ENCODE assay signal across 1 cellular context in the genomic region with DNA sequence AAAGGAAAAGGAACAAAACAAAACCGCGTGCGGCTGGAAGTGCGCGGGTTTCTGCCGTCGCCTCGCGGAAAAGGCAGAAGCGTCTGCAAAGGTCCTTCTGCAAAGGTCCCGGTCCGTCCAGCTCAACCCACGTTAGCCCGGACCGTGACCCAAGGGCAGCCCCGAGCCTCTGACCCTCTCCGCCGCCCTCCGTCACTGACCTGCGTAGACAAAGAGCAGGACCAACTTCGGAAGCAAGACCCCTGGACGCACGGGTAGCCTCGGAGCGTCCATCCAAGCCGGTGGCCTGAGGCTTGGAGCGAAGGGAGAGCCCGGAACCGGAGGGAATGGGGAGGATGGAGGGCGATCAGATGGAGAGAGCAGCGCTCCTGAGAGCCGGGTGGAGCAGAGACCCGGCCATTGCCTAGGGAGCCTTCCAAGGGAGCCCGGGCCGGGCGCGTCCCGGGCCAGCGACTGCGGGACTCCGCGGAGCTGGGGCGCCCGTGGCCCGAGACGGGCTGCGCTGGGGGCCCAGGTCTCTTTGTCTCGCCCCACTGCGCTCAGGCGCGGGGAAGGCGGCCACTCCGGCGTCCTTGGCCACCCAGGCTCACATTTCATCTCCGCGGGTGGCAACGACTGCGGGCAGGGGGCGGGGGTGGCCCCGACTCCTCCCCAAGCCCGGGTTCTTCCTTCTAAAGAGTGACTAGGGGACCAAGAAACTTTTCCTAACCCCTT.
TF ChIP-seq lines count a peak whose summit lies in the region.

A gene (minus strand): TSS at position 619 of the 714 bp plus-strand sequence. CDS start 346 bp downstream, at position 273.

TF ChIP-seq in H1, 55 proteins besides CTCF, POLR2A, EP300 and RAD21 (continued from another document):
- TF ChIP-seq, protein P1, sequence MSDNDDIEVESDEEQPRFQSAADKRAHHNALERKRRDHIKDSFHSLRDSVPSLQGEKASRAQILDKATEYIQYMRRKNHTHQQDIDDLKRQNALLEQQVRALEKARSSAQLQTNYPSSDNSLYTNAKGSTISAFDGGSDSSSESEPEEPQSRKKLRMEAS (IDR thresholded peaks at IDR 0.05) = peak; percentile 38
- TF ChIP-seq ZNF274 (IDR thresholded peaks at IDR 0.05; ENCODE audit: borderline replicate concordance, extremely low read depth, low read length) (no peak), SIN3A (conservative IDR thresholded peaks at IDR 0.05 in 1 of 2, IDR thresholded peaks at IDR 0.05 in 1 of 2; ENCODE audit: low read depth in 1 of 2, low read length in 2 of 2) (no peak), CTBP2 (IDR thresholded peaks at IDR 0.05; ENCODE audit: borderline replicate concordance, insufficient read depth, insufficient read length, low read length) (no peak), KDM4A (IDR thresholded peaks at IDR 0.05; ENCODE audit: low read depth, low read length, severe bottlenecking) (peak; percentile 85), ASH2L (IDR thresholded peaks at IDR 0.05; ENCODE audit: low read length) (peak; percentile 88), CBX8 (IDR thresholded peaks at IDR 0.05; ENCODE audit: borderline replicate concordance, low read depth, low read length) (no peak), SAP30 (IDR thresholded peaks at IDR 0.05; ENCODE audit: insufficient read depth, insufficient replicate concordance, low read length) (no peak), POLR2AphosphoS5 (IDR thresholded peaks at IDR 0.05; ENCODE audit: low read depth, low read length) (peak; percentile 49), CHD1 (IDR thresholded peaks at IDR 0.05; ENCODE audit: low read depth, low read length) (0 out of 2 replicates have a peak, but pooled peaks have one; percentile 51), SP4 (IDR thresholded peaks at IDR 0.05; ENCODE audit: low read length) (no peak), TCF12 (IDR thresholded peaks at IDR 0.05; ENCODE audit: low read depth, low read length) (no peak), TAF7 (optimal IDR thresholded peaks at IDR 0.05; ENCODE audit: borderline replicate concordance, low read depth, low read length) (peak; percentile 55), TAF1 (IDR thresholded peaks at IDR 0.05; ENCODE audit: low read depth, low read length) (peak; percentile 87), TBP (IDR thresholded peaks at IDR 0.05; ENCODE audit: low read depth, low read length) (peak; percentile 64; the same call in 1 of the 2 replicates), BACH1 (IDR thresholded peaks at IDR 0.05; ENCODE audit: low read length) (peak; percentile 36; the same call in 1 of the 2 replicates), EZH2 (IDR thresholded peaks at IDR 0.05; ENCODE audit: low read depth, low read length, severe bottlenecking) (no peak), RBBP5 (IDR thresholded peaks at IDR 0.05; ENCODE audit: borderline replicate concordance, low read depth, low read length) (peak; percentile 65; the same call in 1 of the 2 replicates), PHF8 (conservative IDR thresholded peaks at IDR 0.05; ENCODE audit: low read depth, low read length) (peak; percentile 88), YY1 (IDR thresholded peaks at IDR 0.05; ENCODE audit: low read depth, low read length) (peak; percentile 79), BCL11A (IDR thresholded peaks at IDR 0.05; ENCODE audit: low read depth in 2 of 2, low read length in 2 of 2) (no peak), HDAC6 (IDR thresholded peaks at IDR 0.05; ENCODE audit: low read depth, low read length) (no peak), EGR1 (IDR thresholded peaks at IDR 0.05; ENCODE audit: borderline replicate concordance, low read depth, low read length) (no peak), RFX5 (IDR thresholded peaks at IDR 0.05; ENCODE audit: borderline replicate concordance, low read depth, low read length) (no peak)
- TF ChIP-seq, protein P2, sequence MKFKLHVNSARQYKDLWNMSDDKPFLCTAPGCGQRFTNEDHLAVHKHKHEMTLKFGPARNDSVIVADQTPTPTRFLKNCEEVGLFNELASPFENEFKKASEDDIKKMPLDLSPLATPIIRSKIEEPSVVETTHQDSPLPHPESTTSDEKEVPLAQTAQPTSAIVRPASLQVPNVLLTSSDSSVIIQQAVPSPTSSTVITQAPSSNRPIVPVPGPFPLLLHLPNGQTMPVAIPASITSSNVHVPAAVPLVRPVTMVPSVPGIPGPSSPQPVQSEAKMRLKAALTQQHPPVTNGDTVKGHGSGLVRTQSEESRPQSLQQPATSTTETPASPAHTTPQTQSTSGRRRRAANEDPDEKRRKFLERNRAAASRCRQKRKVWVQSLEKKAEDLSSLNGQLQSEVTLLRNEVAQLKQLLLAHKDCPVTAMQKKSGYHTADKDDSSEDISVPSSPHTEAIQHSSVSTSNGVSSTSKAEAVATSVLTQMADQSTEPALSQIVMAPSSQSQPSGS (IDR thresholded peaks at IDR 0.05; ENCODE audit: low read length) = no peak
- TF ChIP-seq, protein P3, sequence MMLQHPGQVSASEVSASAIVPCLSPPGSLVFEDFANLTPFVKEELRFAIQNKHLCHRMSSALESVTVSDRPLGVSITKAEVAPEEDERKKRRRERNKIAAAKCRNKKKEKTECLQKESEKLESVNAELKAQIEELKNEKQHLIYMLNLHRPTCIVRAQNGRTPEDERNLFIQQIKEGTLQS (IDR thresholded peaks at IDR 0.05; ENCODE audit: insufficient read depth, low read depth, low read length) = no peak
- TF ChIP-seq, protein P4, sequence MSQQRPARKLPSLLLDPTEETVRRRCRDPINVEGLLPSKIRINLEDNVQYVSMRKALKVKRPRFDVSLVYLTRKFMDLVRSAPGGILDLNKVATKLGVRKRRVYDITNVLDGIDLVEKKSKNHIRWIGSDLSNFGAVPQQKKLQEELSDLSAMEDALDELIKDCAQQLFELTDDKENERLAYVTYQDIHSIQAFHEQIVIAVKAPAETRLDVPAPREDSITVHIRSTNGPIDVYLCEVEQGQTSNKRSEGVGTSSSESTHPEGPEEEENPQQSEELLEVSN (IDR thresholded peaks at IDR 0.05) = peak; percentile 64; the same call in 1 of the 2 replicates
